9 cellular contexts compared by ENCODE assay signal in the genomic region with DNA sequence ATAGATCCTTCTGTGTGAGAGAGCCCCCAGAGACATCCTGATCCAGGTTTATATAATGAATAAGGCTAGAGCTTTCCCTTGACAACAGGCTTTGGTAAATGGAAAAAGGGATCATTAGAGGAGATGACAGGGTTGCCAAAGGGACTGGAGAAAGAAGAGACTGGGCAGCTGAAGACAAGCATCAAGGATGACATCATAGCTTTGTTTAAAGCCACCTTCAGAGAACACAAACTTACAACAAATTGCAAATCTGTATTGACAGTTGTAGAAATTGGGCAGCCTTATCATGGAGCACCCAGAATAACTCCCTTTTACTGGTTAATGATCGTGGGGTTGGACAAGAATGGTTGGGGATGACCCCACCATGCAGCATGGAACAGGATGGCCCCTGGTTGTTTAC. TPM values are rescaled to one million over a fixed set of nuclear protein-coding genes. Genes with fewer than 3 reads are reported as not detected.
"Had no signal": no experiment of that assay in that cellular context is flagged by ENCODE, and none has a peak within 500 bp of the region (broad histone marks: within the 10 kb centered on the region; RNA-seq: fewer than 3 reads in every experiment).

No MANE protein-coding gene starts in this region.

- H3K4me3 ChIP-seq: GM23248, HAP-1, K562 had no signal

- H3K4me1 ChIP-seq: HAP-1 had no signal

- DNase-seq: GM23248, GOT3, H7, IMR-90, KG1 had no signal

- H3K9me3 ChIP-seq: HAP-1 had no signal

- H3K36me3 ChIP-seq: HAP-1 had no signal

- H3K27ac ChIP-seq: GM23248, HL-60 had no signal

- ATAC-seq: HCT116, K562 had no signal

RNA-seq across cellular contexts. Expression of a gene that starts 3.7 kb away (rescaled TPM):
- total RNA-seq: K562 had no signal
